33 cellular contexts compared by ENCODE assay signal in genomic region chr7:237385-237784, GRCh38. TPM values are rescaled to one million over a fixed set of nuclear protein-coding genes. Genes with fewer than 3 reads are reported as not detected.
"Had no signal": no experiment of that assay in that cellular context is flagged by ENCODE, and none has a peak within 500 bp of the region (broad histone marks: within the 10 kb centered on the region; RNA-seq: fewer than 3 reads in every experiment).

No MANE protein-coding gene starts in this region.

- H3K36me3 ChIP-seq: esophagus squamous epithelium, gastrocnemius medialis, lower lobe of right lung had no signal

- H3K27ac ChIP-seq: epithelial cell of prostate, esophagus squamous epithelium, heart right ventricle, left lung, lower lobe of right lung had no signal

- H3K4me3 ChIP-seq: esophagus squamous epithelium, gastrocnemius medialis, heart right ventricle, left lung, lower lobe of right lung, mucosa of descending colon had no signal

- FAIRE-seq: endometrium, islet of Langerhans, keratinocyte had no signal

- DNase-seq: cortex of kidney; effector CD8-positive, alpha-beta T cell; effector memory CD8-positive, alpha-beta T cell; endodermal cell; erythroblast; esophagus squamous epithelium; foreskin fibroblast; foreskin melanocyte; gastrocnemius medialis; glutamatergic neuron; head of caudate nucleus; heart right ventricle; hippocampal formation; left cardiac atrium; left lung; left ventricle myocardium superior; lower lobe of right lung; mesenchymal stem cell; mucosa of descending colon; naive B cell had no signal

- H3K9me3 ChIP-seq: esophagus squamous epithelium, gastrocnemius medialis, heart right ventricle, left lung, lower lobe of right lung, mucosa of descending colon had no signal

- H3K27me3 ChIP-seq: esophagus squamous epithelium, gastrocnemius medialis, heart right ventricle, left lung had no signal

- ATAC-seq: effector memory CD8-positive, alpha-beta T cell; esophagus mucosa; gastrocnemius medialis; heart right ventricle; left cardiac atrium; left lung; left ventricle myocardium superior; lower lobe of right lung; mucosa of descending colon had no signal

RNA-seq across cellular contexts. Expression of gene FOXL3, which starts 52.6 kb away (rescaled TPM):
- total RNA-seq: dermis microvascular lymphatic vessel endothelial cell, endodermal cell, esophagus mucosa, esophagus squamous epithelium, gastrocnemius medialis, glomerular endothelial cell, heart right ventricle, kidney epithelial cell, left cardiac atrium, left lung, left ventricle myocardium superior, lower leg skin, lower lobe of right lung, lung microvascular endothelial cell, mesenteric fat pad, mesothelial cell of epicardium, myocyte had no signal
- polyA plus RNA-seq: heart right ventricle, keratinocyte had no signal
